9 cellular contexts compared by ENCODE assay signal in the genomic region with DNA sequence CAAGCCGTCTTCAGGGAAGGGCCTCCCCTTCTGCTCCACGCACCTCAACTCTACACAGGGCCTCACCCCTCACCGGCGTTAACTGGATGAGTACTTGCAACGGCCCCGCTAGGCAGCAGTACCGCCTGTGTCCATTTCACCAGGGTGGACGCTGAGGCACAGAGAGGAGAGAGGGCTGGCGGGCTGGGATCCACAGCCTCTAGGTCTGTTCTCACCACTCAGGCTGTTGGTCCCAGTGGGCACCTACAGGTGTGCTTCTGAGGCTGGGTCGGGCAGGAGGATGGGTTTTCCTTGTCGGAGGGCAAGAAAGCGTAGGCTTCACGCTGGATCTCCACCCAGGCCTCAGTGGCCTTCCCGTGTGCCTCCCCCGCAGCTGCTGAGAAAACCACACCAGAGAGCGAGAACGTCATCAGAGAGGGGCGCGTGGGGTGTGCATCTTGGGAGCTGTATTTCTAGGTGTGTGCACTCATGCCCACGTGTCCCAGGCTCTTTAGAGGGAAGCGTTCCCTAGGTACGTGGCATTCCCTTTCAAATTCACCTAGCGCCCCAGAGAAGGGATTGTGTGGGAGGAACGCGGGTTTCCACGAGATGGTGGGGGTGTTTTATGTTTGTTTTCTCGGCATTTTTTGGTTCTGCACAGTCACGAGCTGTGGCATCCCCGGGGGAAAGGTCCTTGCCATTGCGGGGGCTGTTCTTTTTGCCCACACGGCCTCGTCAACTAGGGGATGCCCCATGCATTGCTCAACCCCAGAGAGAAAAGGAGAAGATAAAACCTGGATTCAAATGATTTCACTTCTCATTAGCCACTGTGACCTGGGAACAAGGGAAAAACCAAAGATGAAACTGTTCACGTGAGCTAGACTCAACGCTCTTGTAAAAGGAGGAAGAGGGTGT.
A peak's percentile ranks its signal among the peaks of the same experiment; 100 is the strongest.
DNase-seq lines count a peak whose midpoint lies in the region; ATAC-seq lines count a peak whose summit lies in the region.
"Had no signal": no experiment of that assay in that cellular context is flagged by ENCODE, and none has a peak within 500 bp of the region (broad histone marks: within the 10 kb centered on the region; RNA-seq: fewer than 3 reads in every experiment).

No MANE protein-coding gene starts in this region.

- H3K4me3 Mint-ChIP-seq in T-helper 17 cell, result peak overlapping the region; percentile 9
- H3K4me3 Mint-ChIP-seq in naive thymus-derived CD8-positive, alpha-beta T cell, result peak overlapping the region; percentile 63 to 85 (median 73)

- H3K27me3 Mint-ChIP-seq in T-helper 17 cell, result peaks cover 67% of the 10 kb centered on the region
- peaks cover 0 to 1% (median 0%) of the 10 kb centered on the region in 5 donors for H3K27me3 Mint-ChIP-seq in naive thymus-derived CD8-positive, alpha-beta T cell

- H3K9me3 Mint-ChIP-seq in naive thymus-derived CD8-positive, alpha-beta T cell, result no peaks in the 10 kb centered on the region

- no peaks in the 10 kb centered on the region for H3K36me3 ChIP-seq in BLaER1 treated with 17β-estradiol and CSF1 and Interleukin-3, amounts not matched to agents 10 nM and 100 nM

- H3K9me3 ChIP-seq in BLaER1 treated with 17β-estradiol and CSF1 and Interleukin-3, amounts not matched to agents 10 nM and 100 nM (replicated peaks in 1 of 11), result no peaks in the 10 kb centered on the region
- no peaks in the 10 kb centered on the region for H3K9me3 ChIP-seq in T-helper 17 cell (ENCODE audit: control insufficient read depth, low read length, poor library complexity, severe bottlenecking)

- H3K4me1 ChIP-seq in BLaER1 treated with 17β-estradiol and CSF1 and Interleukin-3, amounts not matched to agents 10 nM and 100 nM, result peaks cover 65 to 76% (median 67%) of the 10 kb centered on the region in 10 experiments

- H3K9ac ChIP-seq in BLaER1 treated with 17β-estradiol and CSF1 and Interleukin-3, amounts not matched to agents 10 nM and 100 nM, result peak overlapping the region; percentile 24 to 72 (median 61); a peak in 19 of 22 replicates

- peak; percentile 27 for ATAC-seq in GM18907 (IDR thresholded peaks at IDR 0.05; ENCODE audit: unreplicated experiment)
- peak; percentile 69 for ATAC-seq in T-helper 17 cell
- ATAC-seq in naive thymus-derived CD8-positive, alpha-beta T cell, result peak; percentile 67 to 83

- no peaks in the 10 kb centered on the region for H4K20me1 ChIP-seq in BLaER1 treated with 17β-estradiol and CSF1 and Interleukin-3, amounts not matched to agents 10 nM and 100 nM

- H3K27ac ChIP-seq in BLaER1 treated with 17β-estradiol and CSF1 and Interleukin-3, amounts not matched to agents 10 nM and 100 nM, result peak overlapping the region; percentile 49 to 88 (median 80)

- H3K36me3 Mint-ChIP-seq in T-helper 17 cell (ENCODE audit: low read depth), result no peaks in the 10 kb centered on the region
- H3K36me3 Mint-ChIP-seq in naive thymus-derived CD8-positive, alpha-beta T cell, result no peaks in the 10 kb centered on the region

- H3K27ac Mint-ChIP-seq in T-helper 17 cell, result peak overlapping the region; percentile 41
- peak overlapping the region in 8 of 10 donors; percentile 29 to 81 (median 48) for H3K27ac Mint-ChIP-seq in naive thymus-derived CD8-positive, alpha-beta T cell

- H3K27me3 ChIP-seq in BLaER1 treated with 17β-estradiol and CSF1 and Interleukin-3, amounts not matched to agents 10 nM and 100 nM, result peaks cover 0 to 9% (median 0%) of the 10 kb centered on the region in 11 experiments; a peak in 2 of 22 replicates

- H3K4me1 Mint-ChIP-seq in T-helper 17 cell, result peaks cover 13% of the 10 kb centered on the region
- peaks cover 10 to 42% (median 21%) of the 10 kb centered on the region in 4 donors for H3K4me1 Mint-ChIP-seq in naive thymus-derived CD8-positive, alpha-beta T cell

- POLR2A ChIA-PET in naive thymus-derived CD8-positive, alpha-beta T cell (lab: Charles Lee), result no interaction called here

- H3K4me2 ChIP-seq in BLaER1 treated with 17β-estradiol and CSF1 and Interleukin-3, amounts not matched to agents 10 nM and 100 nM, result peak overlapping the region; percentile 77 to 94 (median 86)

- no peak for DNase-seq in T-helper 17 cell
- peak in 5 of 10 donors; percentile 6 to 35 (median 26) for DNase-seq in naive thymus-derived CD8-positive, alpha-beta T cell
- no peak for DNase-seq in DMS114 treated with DMSO at 0.1 percent for 48 hours (lab: John Stamatoyannopoulos, UW; ENCODE audit: unreplicated experiment)
- DNase-seq in GDM1 (lab: John Stamatoyannopoulos, UW), result no peak
- DNase-seq in DMS153 treated with DMSO at 0.1 percent for 48 hours (lab: John Stamatoyannopoulos, UW; ENCODE audit: unreplicated experiment), result no peak
- DNase-seq in cerebellar nuclear complex (lab: John Stamatoyannopoulos, UW), result no peak
- DNase-seq: DMS153 had no signal

- 0 out of 20 replicates have a peak overlapping the region, but pooled peaks of 1 of the 10 experiments have one; percentile 20 for H3K4me3 ChIP-seq in BLaER1 treated with 17β-estradiol and CSF1 and Interleukin-3, amounts not matched to agents 10 nM and 100 nM
